In genomic region chr2:45013229-45014015, GRCh38 we compare ENCODE assay signal across 13 cellular contexts.
DNase-seq lines count a peak whose midpoint lies in the region; ATAC-seq and TF ChIP-seq lines count a peak whose summit lies in the region.
"Had no signal": no experiment of that assay in that cellular context is flagged by ENCODE, and none has a peak within 500 bp of the region (broad histone marks: within the 10 kb centered on the region; RNA-seq: fewer than 3 reads in every experiment).

No MANE protein-coding gene starts in this region.

- no peak for DNase-seq in HFF-Myc (ENCODE audit: extremely low read depth, low read depth)
- DNase-seq in brain microvascular endothelial cell, result no peak
- DNase-seq in stimulated activated naive CD8-positive, alpha-beta T cell treated with anti-CD3 and anti-CD28 coated beads, Interleukin-15, amount 100 ng/mL, for 72 hours, result peak in 1 of 2 donors; percentile 14
- no peak for DNase-seq in stimulated activated naive CD4-positive, alpha-beta T cell treated with Interleukin-2 at 50 U/mL for 16 hours (lab: John Stamatoyannopoulos, UW)
- DNase-seq in COLO829 (ENCODE audit: low spot score), result no peak
- DNase-seq in NCI-H1105 treated with DMSO at 0.1 percent for 48 hours (lab: John Stamatoyannopoulos, UW), result no peak
- DNase-seq: activated B cell treated with CpG ODN at 0.5 μM for 24 hours; activated naive CD4-positive, alpha-beta T cell treated with anti-CD3 and anti-CD28 coated beads, Interleukin-2, amount 50 U/mL, for 16 hours; NCI-H1694; PC-3 had no signal

- no peak overlapping the region for H3K27ac Mint-ChIP-seq in stimulated activated naive CD8-positive, alpha-beta T cell treated with anti-CD3 and anti-CD28 coated beads, Interleukin-15, amount 100 ng/mL, for 72 hours
- H3K27ac Mint-ChIP-seq: activated B cell treated with CpG ODN at 0.5 μM for 24 hours; natural killer cell treated with Interleukin-12 subunit alpha and Interleukin-12 subunit beta and Interleukin-15 and Interleukin-18, amount 100 ng/mL, for 72 hours had no signal

- no peaks in the 10 kb centered on the region for H3K9me3 Mint-ChIP-seq in stimulated activated naive CD8-positive, alpha-beta T cell treated with anti-CD3 and anti-CD28 coated beads, Interleukin-15, amount 100 ng/mL, for 72 hours
- H3K9me3 Mint-ChIP-seq: activated B cell treated with CpG ODN at 0.5 μM for 24 hours; natural killer cell treated with Interleukin-12 subunit alpha and Interleukin-12 subunit beta and Interleukin-15 and Interleukin-18, amount 100 ng/mL, for 72 hours had no signal

- in situ Hi-C loops in brain microvascular endothelial cell (cut with HindIII; ENCODE audit: low pct_ligation_motif_present, low sequenced_read_pairs), result no loop called here

- ATAC-seq in stimulated activated naive CD8-positive, alpha-beta T cell treated with anti-CD3 and anti-CD28 coated beads, Interleukin-15, amount 100 ng/mL, for 72 hours, result peak; percentile 24
- ATAC-seq in GM18498 (IDR thresholded peaks at IDR 0.05; ENCODE audit: unreplicated experiment), result no peak
- ATAC-seq: PC-3 had no signal

- peak overlapping the region; percentile 23 for H3K27ac ChIP-seq in brain microvascular endothelial cell

- TF ChIP-seq CTCF in HFF-Myc (IDR thresholded peaks at IDR 0.05; ENCODE audit: low read depth, low read length, missing control alignments), result no peak
- no peak for TF ChIP-seq CTCF in brain microvascular endothelial cell (IDR thresholded peaks at IDR 0.05; ENCODE audit: low read depth, low read length, missing control alignments)

- H3K27me3 ChIP-seq in brain microvascular endothelial cell (replicated peaks), result no peaks in the 10 kb centered on the region

- H3K36me3 ChIP-seq in brain microvascular endothelial cell (replicated peaks), result no peaks in the 10 kb centered on the region

- peaks cover 95% of the 10 kb centered on the region for H3K27me3 Mint-ChIP-seq in stimulated activated naive CD8-positive, alpha-beta T cell treated with anti-CD3 and anti-CD28 coated beads, Interleukin-15, amount 100 ng/mL, for 72 hours

- peak overlapping the region; percentile 37 to 69 for H3K4me3 Mint-ChIP-seq in stimulated activated naive CD8-positive, alpha-beta T cell treated with anti-CD3 and anti-CD28 coated beads, Interleukin-15, amount 100 ng/mL, for 72 hours
- H3K4me3 Mint-ChIP-seq: activated B cell treated with CpG ODN at 0.5 μM for 24 hours; natural killer cell treated with Interleukin-12 subunit alpha and Interleukin-12 subunit beta and Interleukin-15 and Interleukin-18, amount 100 ng/mL, for 72 hours had no signal

- H3K4me1 Mint-ChIP-seq in stimulated activated naive CD8-positive, alpha-beta T cell treated with anti-CD3 and anti-CD28 coated beads, Interleukin-15, amount 100 ng/mL, for 72 hours, result peaks cover 41% of the 10 kb centered on the region

- H3K4me3 ChIP-seq in HFF-Myc (replicated peaks; ENCODE audit: low read depth, low read length) (peak overlapping the region; percentile 20; the same call in 1 of the 2 replicates), brain microvascular endothelial cell (ENCODE audit: low read depth, low read length) (peak overlapping the region; percentile 30), iPS-18c (ENCODE audit: insufficient read depth, low read depth, low read length) (peak overlapping the region; percentile 56)

- peaks cover 6% of the 10 kb centered on the region for H3K9me3 ChIP-seq in iPS-18c (ENCODE audit: control insufficient read depth, insufficient read depth, low read length)
